Comparison of ENCODE assay signal across 21 cellular contexts in the genomic region with DNA sequence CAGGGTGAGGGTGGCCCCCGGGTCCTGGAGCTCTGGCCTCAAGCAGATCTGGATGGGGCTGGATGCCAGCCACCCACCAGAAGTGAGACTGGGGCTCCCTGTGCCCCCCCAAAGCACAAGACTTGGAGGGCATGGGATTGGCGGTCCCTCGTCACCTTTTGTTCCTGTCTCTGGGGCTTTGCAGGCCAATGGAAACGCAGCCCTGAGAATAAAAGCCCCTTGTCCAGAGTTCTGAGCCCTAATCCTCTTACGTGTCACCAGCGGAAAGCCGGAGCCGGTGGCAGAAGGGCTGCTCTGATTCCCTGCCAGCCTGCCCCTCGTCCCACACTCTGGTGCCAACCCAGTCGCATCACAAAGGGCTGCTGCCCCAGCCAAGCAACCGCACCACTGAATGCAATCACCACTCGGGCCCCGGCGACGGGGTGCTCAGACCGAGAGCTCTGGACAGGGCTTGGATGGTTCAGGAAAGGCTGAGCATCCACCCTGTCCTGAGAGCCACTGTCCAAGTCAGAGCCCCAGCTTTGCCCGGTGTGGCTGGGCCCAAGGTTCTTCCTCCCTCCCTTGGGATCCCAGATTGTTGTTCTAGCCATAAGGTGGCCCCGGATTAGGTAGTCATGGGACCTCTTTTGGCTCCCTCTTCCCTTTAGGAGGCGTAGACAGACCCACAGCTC. TPM values are rescaled to one million over a fixed set of nuclear protein-coding genes. Genes with fewer than 3 reads are reported as not detected.
DNase-seq lines count a peak whose midpoint lies in the region; ATAC-seq and TF ChIP-seq lines count a peak whose summit lies in the region.
"Had no signal": no experiment of that assay in that cellular context is flagged by ENCODE, and none has a peak within 500 bp of the region (broad histone marks: within the 10 kb centered on the region; RNA-seq: fewer than 3 reads in every experiment).

No MANE protein-coding gene starts in this region.

- H2AFZ ChIP-seq in OCI-LY7 (ENCODE audit: low read length), result no peak overlapping the region

- H4K20me1 ChIP-seq in OCI-LY7 (ENCODE audit: insufficient read depth, low read length), result no peaks in the 10 kb centered on the region

- no peaks in the 10 kb centered on the region for H3K36me3 ChIP-seq in OCI-LY7 (ENCODE audit: insufficient read depth, low read length)
- H3K36me3 ChIP-seq: tibial artery had no signal

- H3K4me2 ChIP-seq in OCI-LY7 (ENCODE audit: low read length), result no peak overlapping the region

- POLR2A ChIA-PET in OCI-LY7 (lab: Charles Lee), result interaction anchor here (0.6 kb wide), 1 partner anchor 420 kb away, joined by 3 read pairs; no protein-coding TSS in a partner anchor

- H3K27ac ChIP-seq in temporal lobe (ENCODE audit: low read depth, low read length) (peak overlapping the region; percentile 58), OCI-LY7 (ENCODE audit: low read depth, low read length, poor library complexity, severe bottlenecking) (no peak overlapping the region)
- H3K27ac ChIP-seq: tibial artery had no signal

- H3K4me3 Mint-ChIP-seq in chondrocyte (ENCODE audit: unreplicated experiment) (no peak overlapping the region), nephron progenitor cell (no peak overlapping the region)
- H3K4me3 Mint-ChIP-seq: activated CD8-positive, alpha-beta T cell treated with anti-CD3 and anti-CD28 coated beads, Interleukin-2, amount 10 ng/mL, durations not matched to agents 7 days and 5 days; activated naive CD4-positive, alpha-beta T cell treated with anti-CD3 and anti-CD28 coated beads for 36 hours; activated T-cell treated with anti-CD3 and anti-CD28 coated beads, Interleukin-2, amount 50 U/mL, for 24 hours; CD8-positive, alpha-beta T cell had no signal

- H3K27ac Mint-ChIP-seq in chondrocyte (ENCODE audit: unreplicated experiment), result no peak overlapping the region
- peak overlapping the region; percentile 65 for H3K27ac Mint-ChIP-seq in nephron progenitor cell
- H3K27ac Mint-ChIP-seq: activated CD8-positive, alpha-beta T cell treated with anti-CD3 and anti-CD28 coated beads, Interleukin-2, amount 10 ng/mL, durations not matched to agents 7 days and 5 days; activated naive CD4-positive, alpha-beta T cell treated with anti-CD3 and anti-CD28 coated beads for 36 hours; activated T-cell treated with anti-CD3 and anti-CD28 coated beads, Interleukin-2, amount 50 U/mL, for 24 hours; CD8-positive, alpha-beta T cell had no signal

- BruUV-seq in OCI-LY7 (replicated peaks; lab: Mats Ljungman, UMichigan), result no TSS peak

- no peaks in the 10 kb centered on the region for H3K9me3 Mint-ChIP-seq in chondrocyte (ENCODE audit: low read depth)
- peaks cover 18% of the 10 kb centered on the region for H3K9me3 Mint-ChIP-seq in nephron progenitor cell
- H3K9me3 Mint-ChIP-seq: activated naive CD4-positive, alpha-beta T cell treated with anti-CD3 and anti-CD28 coated beads for 36 hours; activated T-cell treated with anti-CD3 and anti-CD28 coated beads, Interleukin-2, amount 50 U/mL, for 24 hours; CD8-positive, alpha-beta T cell had no signal

- no peak for ATAC-seq in GM21360 (IDR thresholded peaks at IDR 0.05; ENCODE audit: unreplicated experiment)
- ATAC-seq: activated CD4-positive, CD25-positive, alpha-beta regulatory T cell treated with anti-CD3 and anti-CD28 coated beads, Interleukin-2, amount 50 U/mL, for 24 hours; activated CD8-positive, alpha-beta T cell treated with anti-CD3 and anti-CD28 coated beads, Interleukin-2, amount 10 ng/mL, durations not matched to agents 7 days and 5 days; CD8-positive, alpha-beta T cell; left lobe of liver had no signal

- H3K27me3 Mint-ChIP-seq in chondrocyte (ENCODE audit: low read depth), result peaks cover 8% of the 10 kb centered on the region
- H3K27me3 Mint-ChIP-seq in nephron progenitor cell (ENCODE audit: low read depth, poor library complexity), result peaks cover 7% of the 10 kb centered on the region

- CTCF ChIA-PET in OCI-LY7 (lab: Charles Lee; ENCODE audit: unreplicated experiment), result no interaction called here

- H3K4me1 Mint-ChIP-seq in chondrocyte (ENCODE audit: low read depth), result no peaks in the 10 kb centered on the region
- peaks cover 7% of the 10 kb centered on the region for H3K4me1 Mint-ChIP-seq in nephron progenitor cell

- no peaks in the 10 kb centered on the region for H3K9me2 ChIP-seq in OCI-LY7 (ENCODE audit: insufficient read depth, low read length)

- H3K36me3 Mint-ChIP-seq in chondrocyte (ENCODE audit: low read depth) (no peaks in the 10 kb centered on the region), nephron progenitor cell (ENCODE audit: low read depth) (no peaks in the 10 kb centered on the region)
- H3K36me3 Mint-ChIP-seq: CD8-positive, alpha-beta T cell had no signal

- peak; percentile 51 for DNase-seq in NCI-H524 treated with DMSO at 0.1 percent for 48 hours (lab: John Stamatoyannopoulos, UW)
- peak; percentile 66 for DNase-seq in chondrocyte (ENCODE audit: low spot score)
- DNase-seq in nephron progenitor cell, result no peak
- DNase-seq in OCI-LY7 (ENCODE audit: low spot score), result no peak
- DNase-seq in GM19238 (ENCODE audit: insufficient read length, low spot score), result no peak
- DNase-seq: activated CD8-positive, alpha-beta T cell treated with anti-CD3 and anti-CD28 coated beads, Interleukin-2, amount 10 ng/mL, durations not matched to agents 7 days and 5 days; activated naive CD4-positive, alpha-beta T cell treated with anti-CD3 and anti-CD28 coated beads for 36 hours; activated T-cell treated with anti-CD3 and anti-CD28 coated beads, Interleukin-2, amount 50 U/mL, for 24 hours; CD8-positive, alpha-beta T cell; DND-41; glutamatergic neuron; MM.1S; NCI-H1436 treated with DMSO at 0.1 percent for 48 hours; NCI-H510A treated with DMSO at 0.1 percent for 48 hours; stimulated activated CD4-positive, alpha-beta T cell treated with anti-CD3 and anti-CD28 coated beads, Interleukin-1b, Interleukin-23, amount 100 ng/mL, for 48 hours; stimulated activated naive CD4-positive, alpha-beta T cell; tibial artery had no signal

- H3K9me3 ChIP-seq in OCI-LY7 (ENCODE audit: low read length), result no peaks in the 10 kb centered on the region
- H3K9me3 ChIP-seq: tibial artery had no signal

- intact Hi-C loops in OCI-LY7 (cut with micrococcal nuclease; ENCODE audit: unreplicated experiment), result no loop called here

- no peak for TF ChIP-seq CTCF in chondrocyte (IDR thresholded peaks at IDR 0.05)
- TF ChIP-seq CTCF in nephron progenitor cell (IDR thresholded peaks at IDR 0.05), result no peak
- no peak for TF ChIP-seq CTCF in OCI-LY7 (conservative IDR thresholded peaks at IDR 0.05; ENCODE audit: low read length)

- no peak overlapping the region for H3K4me3 ChIP-seq in OCI-LY7 (ENCODE audit: low read depth, low read length, poor library complexity, severe bottlenecking)
- H3K4me3 ChIP-seq: tibial artery had no signal

- H3K4me1 ChIP-seq in OCI-LY7 (ENCODE audit: insufficient read depth, low read length, poor library complexity, severe bottlenecking), result no peaks in the 10 kb centered on the region
- H3K4me1 ChIP-seq: tibial artery had no signal

- H3K79me2 ChIP-seq in OCI-LY7 (ENCODE audit: insufficient read depth, low read depth, low read length), result no peaks in the 10 kb centered on the region

RNA-seq across cellular contexts. Expression of a gene that starts 22.8 kb away (rescaled TPM):
- 28.8 to 42.9 TPM (median 30.2 TPM) in 3 replicates for total RNA-seq in chondrocyte
- total RNA-seq in temporal lobe, result 17.2 TPM
- 79.3 and 91.5 TPM in 2 replicates for total RNA-seq in OCI-LY7 (2014; rRNA removed; shearing (Covaris generic))
- total RNA-seq in OCI-LY7 (2022), result 84.6 and 92.5 TPM in 2 replicates

RNA-seq across cellular contexts. Expression of a gene that starts 42.3 kb away (rescaled TPM):
- 1.2 to 2.8 TPM (median 2.1 TPM) in 3 replicates for total RNA-seq in chondrocyte
- 111 TPM for total RNA-seq in temporal lobe
- 0.41 and 0.66 TPM in 2 replicates for total RNA-seq in OCI-LY7 (2014; rRNA removed; shearing (Covaris generic))
- 0.13 and 0.22 TPM in 2 replicates for total RNA-seq in OCI-LY7 (2022)

Comparison
In these comparisons a context has a peak if more than half of its experiments do, and no peak if none do; other contexts are left out.
1. DNase-seq: peak in NCI-H524 treated with DMSO at 0.1 percent for 48 hours (single experiment) and chondrocyte (single experiment); none in nephron progenitor cell (single experiment), OCI-LY7 (single experiment) and GM19238 (single experiment).
2. RNA of a gene that starts 42.3 kb away (total RNA-seq): 111 TPM in temporal lobe (single experiment); 1.2 to 2.8 TPM in chondrocyte and 0.13 to 0.66 TPM in OCI-LY7; every median in the first group is over 10 times any median in the second.